ENCODE assay signal across 23 cellular contexts in genomic region chr16:29922986-29923501, GRCh38. TPM values are rescaled to one million over a fixed set of nuclear protein-coding genes. Genes with fewer than 3 reads are reported as not detected.
DNase-seq lines count a peak whose midpoint lies in the region; ATAC-seq and TF ChIP-seq lines count a peak whose summit lies in the region.
"Had no signal": no experiment of that assay in that cellular context is flagged by ENCODE, and none has a peak within 500 bp of the region (broad histone marks: within the 10 kb centered on the region; RNA-seq: fewer than 3 reads in every experiment).

No MANE protein-coding gene starts in this region.

- H3K4me2 ChIP-seq in Loucy (ENCODE audit: low read depth, low read length, poor library complexity, severe bottlenecking), result peak overlapping the region; percentile 4

- no peak overlapping the region for H3K4me3 ChIP-seq in Loucy (ENCODE audit: low read length, poor library complexity, severe bottlenecking)
- no peak overlapping the region for H3K4me3 ChIP-seq in testis
- H3K4me3 ChIP-seq: HAP-1 had no signal

- H3K9me3 Mint-ChIP-seq in nephron, result no peaks in the 10 kb centered on the region

- peaks cover 22% of the 10 kb centered on the region for H3K36me3 Mint-ChIP-seq in nephron (ENCODE audit: low read depth)

- no peaks in the 10 kb centered on the region for H3K9me3 ChIP-seq in Loucy (ENCODE audit: insufficient read depth, low read depth, low read length)
- no peaks in the 10 kb centered on the region for H3K9me3 ChIP-seq in testis
- H3K9me3 ChIP-seq: HAP-1 had no signal

- no peaks in the 10 kb centered on the region for H3K27me3 Mint-ChIP-seq in nephron (ENCODE audit: low read depth)

- peak overlapping the region; percentile 63 to 64 for H3K27ac ChIP-seq in testis

- H3K4me1 ChIP-seq in Loucy (ENCODE audit: insufficient read depth, low read length, poor library complexity, severe bottlenecking) (peaks cover 27% of the 10 kb centered on the region), testis (peaks cover 26% of the 10 kb centered on the region)

- no peak overlapping the region for H3K27ac Mint-ChIP-seq in nephron

- H3K4me3 Mint-ChIP-seq in nephron, result peak overlapping the region; percentile 35 to 83 (median 65)

- intact Hi-C loops in testis (cut with DNase I; ENCODE audit: low total_unique reads), result no loop called here

- no peaks in the 10 kb centered on the region; the same call in 1 of the 2 replicates for H3K36me3 ChIP-seq in Loucy (ENCODE audit: insufficient read depth, low read length)
- no peaks in the 10 kb centered on the region for H3K36me3 ChIP-seq in testis (ENCODE audit: low read depth, missing control alignments)

- H3K79me2 ChIP-seq in Loucy (ENCODE audit: insufficient read depth, low read length), result peaks cover 35% of the 10 kb centered on the region

- no peaks in the 10 kb centered on the region for H3K9me2 ChIP-seq in Loucy (replicated peaks; ENCODE audit: low read depth, low read length)

- no peak overlapping the region for H2AFZ ChIP-seq in Loucy (ENCODE audit: low read length)

- DNase-seq in activated effector memory CD4-positive, alpha-beta T cell treated with anti-CD3 and anti-CD28 coated beads, Interleukin-2, amount 50 U/mL, for 16 hours, result peak; percentile 25
- DNase-seq in activated effector memory CD4-positive, alpha-beta T cell treated with Interleukin-2 at 50 U/mL for 16 hours, result no peak
- DNase-seq in testis (no peak), retina (no peak)
- DNase-seq: 8988T; AML-193; C1 segment of cervical spinal cord; DMS79; IMR-90; MV-4-11; NCI-H1105 treated with DMSO at 0.1 percent for 48 hours; NCI-H2029 treated with DMSO at 0.1 percent for 48 hours; NCI-H345; NCI-H524; NCI-H774; NK-92 treated with Interleukin-12 subunit alpha and Interleukin-12 subunit beta, amount 100 ng/mL, for 24 hours had no signal

- TF ChIP-seq POLR2A in testis (IDR thresholded peaks at IDR 0.05), result no peak

- ATAC-seq in HG03565 (IDR thresholded peaks at IDR 0.05; ENCODE audit: unreplicated experiment) (no peak), GM21526 (IDR thresholded peaks at IDR 0.05; ENCODE audit: low FRiP score, unreplicated experiment) (no peak)
- ATAC-seq: Panc1, SK-N-SH treated with all-trans-retinoic acid at 6 μM for 48 hours had no signal

- no peak overlapping the region for H3K9ac ChIP-seq in Loucy (ENCODE audit: low read depth, low read length, poor library complexity, severe bottlenecking)

- peaks cover 10% of the 10 kb centered on the region for H4K20me1 ChIP-seq in Loucy (ENCODE audit: insufficient read depth, low read length, poor library complexity, severe bottlenecking)

- no peaks in the 10 kb centered on the region for H3F3A ChIP-seq in Loucy (ENCODE audit: low read depth)

- peaks cover 35% of the 10 kb centered on the region for H3K4me1 Mint-ChIP-seq in nephron

- H3K27me3 ChIP-seq in Loucy (ENCODE audit: insufficient read depth, low read length, poor library complexity, severe bottlenecking) (no peaks in the 10 kb centered on the region), testis (no peaks in the 10 kb centered on the region)

- 83 to 94% methylated on average over 6 to 12 of the region's 12 CpGs for WGBS in testis, 2 donors

- TF ChIP-seq CTCF in Loucy (conservative IDR thresholded peaks at IDR 0.05; ENCODE audit: low read length) (no peak), nephron (IDR thresholded peaks at IDR 0.05; ENCODE audit: unreplicated experiment in 3 of 3) (no peak), testis (IDR thresholded peaks at IDR 0.05) (no peak)

RNA-seq across cellular contexts. Expression of gene KCTD13, which starts 3.0 kb away (rescaled TPM):
- total RNA-seq in testis, result 100 to 1,000 TPM; 202 to 241 TPM
- 126 TPM for polyA plus RNA-seq in testis (ENCODE audit: insufficient read depth, low read depth, low replicate concordance)

RNA-seq across cellular contexts. Expression of gene ASPHD1, which starts 22.8 kb away (rescaled TPM):
- 10 to 100 TPM in 1 of 2 donors, 1 to 10 TPM in 1; 6.2 to 13.7 TPM for total RNA-seq in testis
- polyA plus RNA-seq in testis (ENCODE audit: insufficient read depth, low read depth, low replicate concordance), result 11.1 TPM

RNA-seq across cellular contexts. Expression of gene SEZ6L2, which starts 23.7 kb away (rescaled TPM):
- 10 to 100 TPM; 43.7 to 57.5 TPM for total RNA-seq in testis
- polyA plus RNA-seq in testis (ENCODE audit: insufficient read depth, low read depth, low replicate concordance), result 40.9 TPM

RNA-seq across cellular contexts. Expression of gene TMEM219, which starts 38.8 kb away (rescaled TPM):
- total RNA-seq in testis, result 100 to 1,000 TPM; 160 to 203 TPM
- 280 TPM for polyA plus RNA-seq in testis (ENCODE audit: insufficient read depth, low read depth, low replicate concordance)

RNA-seq across cellular contexts. Expression of gene TAOK2, which starts 50.6 kb away (rescaled TPM):
- total RNA-seq in testis, result 100 to 1,000 TPM; 126 to 140 TPM
- polyA plus RNA-seq in testis (ENCODE audit: insufficient read depth, low read depth, low replicate concordance), result 66.5 TPM
